17 cellular contexts compared by ENCODE assay signal in genomic region chr5:89012361-89012760, GRCh38.
"Had no signal": no experiment of that assay in that cellular context is flagged by ENCODE, and none has a peak within 500 bp of the region (broad histone marks: within the 10 kb centered on the region; RNA-seq: fewer than 3 reads in every experiment).

No MANE protein-coding gene starts in this region.

- H3K27me3 ChIP-seq: colonic mucosa, gastroesophageal sphincter, tibial artery, uterus had no signal

- H3K36me3 Mint-ChIP-seq: activated naive CD4-positive, alpha-beta T cell treated with anti-CD3 and anti-CD28 coated beads, Interleukin-2, amount 50 U/mL, for 72 hours; naive thymus-derived CD4-positive, alpha-beta T cell; stimulated activated memory B cell treated with anti-CD40 and anti-IgM and Interleukin-4, amounts not matched to agents 10 μg/mL and 1 μg/mL and 100 μg/mL, for 72 hours had no signal

- FAIRE-seq: endothelial cell of umbilical vein, small intestine had no signal

- H3K4me3 ChIP-seq: colonic mucosa, gastroesophageal sphincter, tibial artery, uterus had no signal

- H3K36me3 ChIP-seq: colonic mucosa, gastroesophageal sphincter, tibial artery, uterus had no signal

- H3K4me3 Mint-ChIP-seq: naive thymus-derived CD4-positive, alpha-beta T cell; stimulated activated memory B cell treated with anti-CD40 and anti-IgM and Interleukin-4, amounts not matched to agents 10 μg/mL and 1 μg/mL and 100 μg/mL, for 72 hours had no signal

- H3K9me3 Mint-ChIP-seq: activated naive CD4-positive, alpha-beta T cell treated with anti-CD3 and anti-CD28 coated beads, Interleukin-2, amount 50 U/mL, for 72 hours; stimulated activated memory B cell treated with anti-CD40 and anti-IgM and Interleukin-4, amounts not matched to agents 10 μg/mL and 1 μg/mL and 100 μg/mL, for 72 hours had no signal

- H3K4me1 ChIP-seq: colonic mucosa, uterus had no signal

- H3K27ac Mint-ChIP-seq: activated naive CD4-positive, alpha-beta T cell treated with anti-CD3 and anti-CD28 coated beads, Interleukin-2, amount 50 U/mL, for 72 hours; naive thymus-derived CD4-positive, alpha-beta T cell; progenitor cell of endocrine pancreas; stimulated activated memory B cell treated with anti-CD40 and anti-IgM and Interleukin-4, amounts not matched to agents 10 μg/mL and 1 μg/mL and 100 μg/mL, for 72 hours had no signal

- ATAC-seq: activated CD4-positive, CD25-positive, alpha-beta regulatory T cell treated with anti-CD3 and anti-CD28 coated beads, Interleukin-2, amount 50 U/mL, for 24 hours; activated naive CD4-positive, alpha-beta T cell treated with anti-CD3 and anti-CD28 coated beads, Interleukin-2, amount 50 U/mL, for 72 hours; gastroesophageal sphincter; naive thymus-derived CD4-positive, alpha-beta T cell; right cardiac atrium; stimulated activated memory B cell treated with anti-CD40 and anti-IgM and Interleukin-4, amounts not matched to agents 10 μg/mL and 1 μg/mL and 100 μg/mL, for 72 hours had no signal

- H3K9me3 ChIP-seq: colonic mucosa, gastroesophageal sphincter, tibial artery, uterus had no signal

- H3K27me3 Mint-ChIP-seq: progenitor cell of endocrine pancreas; stimulated activated memory B cell treated with anti-CD40 and anti-IgM and Interleukin-4, amounts not matched to agents 10 μg/mL and 1 μg/mL and 100 μg/mL, for 72 hours had no signal

- H3K27ac ChIP-seq: colonic mucosa, gastroesophageal sphincter, tibial artery, uterus had no signal

- H3K4me1 Mint-ChIP-seq: stimulated activated memory B cell treated with anti-CD40 and anti-IgM and Interleukin-4, amounts not matched to agents 10 μg/mL and 1 μg/mL and 100 μg/mL, for 72 hours had no signal

- DNase-seq: activated effector memory CD4-positive, alpha-beta T cell treated with Interleukin-2 at 50 U/mL for 16 hours; activated T-cell treated with anti-CD3 and anti-CD28 coated beads, Interleukin-2, amount 50 U/mL, for 1 hour; amniotic stem cell; colonic mucosa; naive thymus-derived CD4-positive, alpha-beta T cell; nucleus accumbens; right cardiac atrium; small intestine; T-helper 2 cell; tibial artery; uterus had no signal
